ENCODE assay signal across 11 cellular contexts in the genomic region with DNA sequence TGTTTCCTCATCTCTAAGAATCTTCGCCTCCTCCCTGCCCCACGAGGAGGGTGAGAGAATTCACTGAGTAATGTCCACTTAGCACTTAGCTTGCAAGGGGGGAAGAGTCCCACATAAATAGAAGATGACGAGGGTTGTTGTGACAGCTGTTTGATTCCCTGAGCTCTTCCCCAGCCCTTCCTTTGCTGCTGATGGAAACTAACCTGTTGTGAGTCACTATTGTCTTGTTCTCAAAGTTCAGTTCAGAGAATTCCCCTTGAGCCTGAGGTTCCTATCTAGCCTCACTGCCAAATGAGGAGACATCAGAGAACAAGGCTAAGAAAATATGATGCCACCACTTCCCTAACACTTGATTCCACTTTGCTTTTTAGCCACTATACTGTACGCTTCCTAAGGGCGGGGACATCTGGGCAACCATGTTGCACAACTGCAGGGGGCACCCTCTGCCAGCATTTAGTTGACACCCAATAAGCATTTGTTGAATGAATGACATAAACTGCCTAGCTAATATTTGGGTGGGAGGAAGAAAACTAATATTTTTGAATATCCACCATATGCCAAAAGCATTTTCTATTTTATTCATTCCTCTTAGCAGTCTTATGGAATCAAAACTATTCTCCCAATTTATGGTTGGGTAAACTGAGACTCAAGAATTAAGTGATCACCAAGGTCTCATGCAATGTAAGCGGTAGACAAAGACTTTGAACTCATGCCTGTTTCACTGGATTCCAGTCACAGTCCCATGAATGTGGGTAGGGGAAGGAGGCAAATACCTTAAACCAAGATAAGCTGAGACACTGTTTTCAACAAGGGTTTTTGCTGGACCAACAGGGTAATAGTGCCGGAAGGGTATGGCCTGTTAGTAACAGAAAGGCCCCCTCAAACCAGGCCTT.
DNase-seq lines count a peak whose midpoint lies in the region; ATAC-seq and TF ChIP-seq lines count a peak whose summit lies in the region.
"Had no signal": no experiment of that assay in that cellular context is flagged by ENCODE, and none has a peak within 500 bp of the region (broad histone marks: within the 10 kb centered on the region; RNA-seq: fewer than 3 reads in every experiment).

No MANE protein-coding gene starts in this region.

- peaks cover 8% of the 10 kb centered on the region for H3K4me1 ChIP-seq in A673 (ENCODE audit: insufficient read depth, low read length, poor library complexity, severe bottlenecking)
- H3K4me1 ChIP-seq: colonic mucosa had no signal

- TF ChIP-seq CTCF in A673 (conservative IDR thresholded peaks at IDR 0.05; ENCODE audit: low read depth, low read length) (0 out of 2 replicates have a peak, but pooled peaks have one; percentile 13), GM12864 (IDR thresholded peaks at IDR 0.05; ENCODE audit: low read depth, low read length, missing control alignments) (peak; percentile 1), kidney epithelial cell (IDR thresholded peaks at IDR 0.05; ENCODE audit: insufficient read depth, low read length, poor library complexity, severe bottlenecking) (no peak), Calu3 (IDR thresholded peaks at IDR 0.05; ENCODE audit: unreplicated experiment) (no peak)

- CTCF ChIA-PET in A673 (lab: Charles Lee), result no interaction called here
- CTCF ChIA-PET in Calu3 (lab: Charles Lee), result interaction anchor here (1.5 kb wide), 1 partner anchor 12 kb away, joined by 3 read pairs; no protein-coding TSS in a partner anchor

- H3K4me3 Mint-ChIP-seq in activated naive CD8-positive, alpha-beta T cell treated with anti-CD3 and anti-CD28 coated beads, Interleukin-2, amount 10 ng/mL, durations not matched to agents 7 days and 5 days, result no peak overlapping the region
- no peak overlapping the region for H3K4me3 Mint-ChIP-seq in Calu3 (ENCODE audit: low read depth, unreplicated experiment)

- ATAC-seq in activated naive CD8-positive, alpha-beta T cell treated with anti-CD3 and anti-CD28 coated beads, Interleukin-2, amount 10 ng/mL, durations not matched to agents 7 days and 5 days (ENCODE audit: low read depth), result no peak

- H3K4me3 ChIP-seq in A673 (ENCODE audit: low read depth, low read length, poor library complexity, severe bottlenecking) (no peak overlapping the region), GM12864 (ENCODE audit: low read depth, low read length) (no peak overlapping the region), kidney epithelial cell (ENCODE audit: low read depth, low read length) (no peak overlapping the region)
- H3K4me3 ChIP-seq: colonic mucosa had no signal

- intact Hi-C loops in A673 (cut with micrococcal nuclease; ENCODE audit: unreplicated experiment), result no loop called here
- intact Hi-C loops in Calu3 (cut with micrococcal nuclease; ENCODE audit: unreplicated experiment), result no loop called here

- H3K27me3 Mint-ChIP-seq in activated naive CD8-positive, alpha-beta T cell treated with anti-CD3 and anti-CD28 coated beads, Interleukin-2, amount 10 ng/mL, durations not matched to agents 7 days and 5 days, result no peaks in the 10 kb centered on the region
- no peaks in the 10 kb centered on the region for H3K27me3 Mint-ChIP-seq in Calu3 (ENCODE audit: unreplicated experiment)

- no peaks in the 10 kb centered on the region for H3K36me3 ChIP-seq in A673 (ENCODE audit: insufficient read depth, low read length, poor library complexity, severe bottlenecking)
- no peaks in the 10 kb centered on the region for H3K36me3 ChIP-seq in kidney epithelial cell (ENCODE audit: control insufficient read depth, insufficient read depth, low read length)
- H3K36me3 ChIP-seq: colonic mucosa had no signal

- peaks cover 3% of the 10 kb centered on the region for H3K9me3 Mint-ChIP-seq in activated naive CD8-positive, alpha-beta T cell treated with anti-CD3 and anti-CD28 coated beads, Interleukin-2, amount 10 ng/mL, durations not matched to agents 7 days and 5 days
- H3K9me3 Mint-ChIP-seq in Calu3 (ENCODE audit: low read depth, unreplicated experiment), result no peaks in the 10 kb centered on the region

- peaks cover 23% of the 10 kb centered on the region for H3K4me1 Mint-ChIP-seq in activated naive CD8-positive, alpha-beta T cell treated with anti-CD3 and anti-CD28 coated beads, Interleukin-2, amount 10 ng/mL, durations not matched to agents 7 days and 5 days
- H3K4me1 Mint-ChIP-seq in Calu3 (ENCODE audit: low read depth, unreplicated experiment), result no peaks in the 10 kb centered on the region

- H3K9me3 ChIP-seq in A673 (ENCODE audit: low read depth, low read length, poor library complexity, severe bottlenecking), result peaks cover 3% of the 10 kb centered on the region
- H3K9me3 ChIP-seq: colonic mucosa had no signal

- no peak overlapping the region for H3K27ac Mint-ChIP-seq in activated naive CD8-positive, alpha-beta T cell treated with anti-CD3 and anti-CD28 coated beads, Interleukin-2, amount 10 ng/mL, durations not matched to agents 7 days and 5 days
- no peak overlapping the region for H3K27ac Mint-ChIP-seq in Calu3 (ENCODE audit: unreplicated experiment)

- BruUV-seq in A673 (replicated peaks; lab: Mats Ljungman, UMichigan) (no TSS peak), Calu3 (replicated peaks; lab: Mats Ljungman, UMichigan) (no TSS peak)

- H3K36me3 Mint-ChIP-seq in activated naive CD8-positive, alpha-beta T cell treated with anti-CD3 and anti-CD28 coated beads, Interleukin-2, amount 10 ng/mL, durations not matched to agents 7 days and 5 days, result no peaks in the 10 kb centered on the region
- no peaks in the 10 kb centered on the region for H3K36me3 Mint-ChIP-seq in Calu3 (ENCODE audit: insufficient read depth, unreplicated experiment)

- H3K27me3 ChIP-seq in A673 (replicated peaks; ENCODE audit: insufficient read depth, low read depth, low read length, poor library complexity), result no peaks in the 10 kb centered on the region
- H3K27me3 ChIP-seq in kidney epithelial cell (ENCODE audit: control insufficient read depth, insufficient read depth, low read length), result no peaks in the 10 kb centered on the region
- H3K27me3 ChIP-seq: colonic mucosa had no signal

- POLR2A ChIA-PET in A673 (lab: Charles Lee; ENCODE audit: low non-redundant PET), result no interaction called here
- POLR2A ChIA-PET in activated naive CD8-positive, alpha-beta T cell treated with anti-CD3 and anti-CD28 coated beads, Interleukin-2, amount 10 ng/mL, durations not matched to agents 7 days and 5 days (lab: Charles Lee), result interaction anchor here (0.9 to 1.5 kb wide), 2 partner anchors 73 to 74 kb away, joined by 3 to 4 read pairs; no protein-coding TSS in a partner anchor

- no peak overlapping the region for H3K27ac ChIP-seq in A673 (ENCODE audit: low read depth, low read length, poor library complexity, severe bottlenecking)
- H3K27ac ChIP-seq: colonic mucosa had no signal

- DNase-seq in A673 (ENCODE audit: low spot score), result no peak
- no peak for DNase-seq in GM12864 (ENCODE audit: low read depth)
- DNase-seq in activated naive CD8-positive, alpha-beta T cell treated with anti-CD3 and anti-CD28 coated beads, Interleukin-2, amount 10 ng/mL, durations not matched to agents 7 days and 5 days, result peak; percentile 23
- peak; percentile 80 for DNase-seq in kidney epithelial cell (ENCODE audit: low read depth)
- no peak for DNase-seq in Calu3
- DNase-seq in NCI-H82 treated with DMSO at 0.1 percent for 48 hours (lab: John Stamatoyannopoulos, UW; ENCODE audit: unreplicated experiment), result no peak
- no peak for DNase-seq in Kasumi-1 (lab: John Stamatoyannopoulos, UW)
- no peak for DNase-seq in NCI-H1048 (lab: John Stamatoyannopoulos, UW)
- DNase-seq: activated CD4-positive, CD25-positive, alpha-beta regulatory T cell treated with anti-CD3 and anti-CD28 coated beads, Interleukin-2, amount 50 U/mL, for 72 hours; colonic mucosa; stimulated activated CD8-positive, alpha-beta memory T cell treated with anti-CD3 and anti-CD28 coated beads, Interleukin-4, amount 100 ng/mL, for 48 hours had no signal

Comparison
In these comparisons a context has a peak if more than half of its experiments do, and no peak if none do; other contexts are left out.
1. DNase-seq: peak in activated naive CD8-positive, alpha-beta T cell treated with anti-CD3 and anti-CD28 coated beads, Interleukin-2, amount 10 ng/mL, durations not matched to agents 7 days and 5 days (single experiment) and kidney epithelial cell (single experiment); none in A673 (single experiment), GM12864 (single experiment), Calu3 (single experiment), NCI-H82 treated with DMSO at 0.1 percent for 48 hours (single experiment), Kasumi-1 (0 of 2) and NCI-H1048 (single experiment).
2. CTCF ChIP-seq: peak in A673 (single experiment) and GM12864 (single experiment); none in kidney epithelial cell (single experiment) and Calu3 (single experiment).